11 cellular contexts compared by ENCODE assay signal in the genomic region with DNA sequence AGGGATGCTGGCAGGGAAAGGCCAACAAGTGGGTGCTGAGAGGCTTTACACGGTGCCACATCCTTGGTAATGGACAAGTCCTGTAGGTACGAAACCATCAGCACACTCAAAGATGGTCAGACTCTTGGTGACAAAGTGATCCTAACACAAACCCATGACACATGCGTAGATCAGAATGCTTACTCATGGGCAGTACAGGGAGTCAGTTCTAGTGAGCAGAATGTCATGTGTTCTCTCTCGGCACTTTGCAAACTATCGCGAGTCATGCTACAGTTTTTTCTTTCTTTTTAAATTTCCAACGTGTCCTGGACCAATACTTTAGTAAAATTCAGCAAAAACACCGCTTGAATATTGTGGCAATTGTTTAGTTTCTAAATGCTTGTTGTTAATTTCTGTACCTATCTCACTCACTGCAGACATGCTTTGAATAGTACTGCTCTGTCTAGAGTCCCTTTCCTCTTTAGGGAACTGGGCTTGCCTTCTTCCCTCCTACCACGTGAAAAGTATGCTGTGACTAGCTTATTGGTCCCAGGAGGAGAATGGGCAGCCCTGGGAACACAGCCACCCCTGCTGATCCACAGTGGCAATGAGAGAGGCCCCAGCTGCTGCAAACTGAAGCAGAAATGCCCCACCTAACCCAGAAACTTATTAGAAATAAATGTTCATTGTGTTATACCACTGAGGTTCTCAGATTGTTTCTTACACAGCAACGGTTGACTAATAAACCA.
DNase-seq lines count a peak whose midpoint lies in the region; ATAC-seq, FAIRE-seq and TF ChIP-seq lines count a peak whose summit lies in the region.
"Had no signal": no experiment of that assay in that cellular context is flagged by ENCODE, and none has a peak within 500 bp of the region (broad histone marks: within the 10 kb centered on the region; RNA-seq: fewer than 3 reads in every experiment).

No MANE protein-coding gene starts in this region.

- intact Hi-C loops in ascending aorta (cut with DNase I), result no loop called here
- intact Hi-C loops in esophagus squamous epithelium (cut with DNase I), result no loop called here

- H3K27me3 ChIP-seq in ascending aorta, result no peaks in the 10 kb centered on the region
- no peaks in the 10 kb centered on the region for H3K27me3 ChIP-seq in esophagus squamous epithelium

- no peaks in the 10 kb centered on the region for H3K4me1 ChIP-seq in ascending aorta
- peaks cover 0 to 13% (median 0%) of the 10 kb centered on the region in 3 donors for H3K4me1 ChIP-seq in esophagus squamous epithelium

- TF ChIP-seq POLR2A in H54 (IDR thresholded peaks at IDR 0.05; ENCODE audit: low read depth, low read length) (no peak), esophagus squamous epithelium (IDR thresholded peaks at IDR 0.05) (no peak)

- DNase-seq in H54 (ENCODE audit: insufficient read length, low spot score) (peak; percentile 55), amniotic epithelial cell (ENCODE audit: low read depth) (peak; percentile 70), glomerular visceral epithelial cell (ENCODE audit: extremely low spot score) (peak; percentile 27), renal cortical epithelial cell (ENCODE audit: low read depth) (peak; percentile 74), ascending aorta (ENCODE audit: low spot score in 2 of 2) (no peak), esophagus squamous epithelium (lab: John Stamatoyannopoulos, UW) (no peak), HuH-7.5 (ENCODE audit: low spot score) (no peak)
- DNase-seq: naive B cell, NCI-H526 had no signal

- WGBS in esophagus squamous epithelium, 2 donors, result 73 to 81% methylated on average over 9 to 10 of the region's 10 CpGs

- H3K4me3 ChIP-seq in ascending aorta (no peak overlapping the region), esophagus squamous epithelium (no peak overlapping the region)
- H3K4me3 ChIP-seq: coronary artery had no signal

- TF ChIP-seq CTCF in ascending aorta (IDR thresholded peaks at IDR 0.05) (no peak), esophagus squamous epithelium (IDR thresholded peaks at IDR 0.05) (no peak)

- no peaks in the 10 kb centered on the region for H3K36me3 ChIP-seq in ascending aorta
- peaks cover 0 to 33% (median 0%) of the 10 kb centered on the region in 3 donors for H3K36me3 ChIP-seq in esophagus squamous epithelium

- H3K9me3 ChIP-seq in ascending aorta (no peaks in the 10 kb centered on the region), esophagus squamous epithelium (no peaks in the 10 kb centered on the region)

- peak; percentile 99 for FAIRE-seq in H54 (lab: Jason Lieb, UNC)

- no peak for ATAC-seq in HG02981 (IDR thresholded peaks at IDR 0.05; ENCODE audit: unreplicated experiment)

- H3K27ac ChIP-seq in ascending aorta (no peak overlapping the region), esophagus squamous epithelium (no peak overlapping the region)
- H3K27ac ChIP-seq: coronary artery had no signal

Comparison
In these comparisons a context has a peak if more than half of its experiments do, and no peak if none do; other contexts are left out.
1. DNase-seq: peak in H54 (single experiment), amniotic epithelial cell (single experiment), glomerular visceral epithelial cell (single experiment) and renal cortical epithelial cell (single experiment); none in ascending aorta (0 of 2), esophagus squamous epithelium (single experiment) and HuH-7.5 (single experiment).